18 cellular contexts compared by ENCODE assay signal in genomic region chr13:27311518-27312208, GRCh38.
"Had no signal": no experiment of that assay in that cellular context is flagged by ENCODE, and none has a peak within 500 bp of the region (broad histone marks: within the 10 kb centered on the region; RNA-seq: fewer than 3 reads in every experiment).

No MANE protein-coding gene starts in this region.

- H3K4me1 ChIP-seq: gastrocnemius medialis, heart right ventricle, parathyroid adenoma, psoas muscle, right lobe of liver, tibial artery, upper lobe of left lung, uterus had no signal

- H3K27me3 ChIP-seq: right lobe of liver, upper lobe of left lung had no signal

- ATAC-seq: esophagus mucosa; gastrocnemius medialis; heart right ventricle; psoas muscle; right lobe of liver; stimulated activated effector memory CD8-positive, alpha-beta T cell treated with anti-CD3 and anti-CD28 coated beads, Interleukin-12 subunit alpha, Interleukin-12 subunit beta, amount 100 ng/mL, for 72 hours; stimulated activated naive CD8-positive, alpha-beta T cell treated with anti-CD3 and anti-CD28 coated beads, Interleukin-15, Interleukin-2, amounts not matched to agents 100 U/mL and 50 U/mL, for 24 hours had no signal

- H3K27ac ChIP-seq: gastrocnemius medialis, heart right ventricle, parathyroid adenoma, psoas muscle, right lobe of liver, tibial artery, upper lobe of left lung, uterus had no signal

- DNase-seq: effector memory CD4-positive, alpha-beta T cell; gastrocnemius medialis; heart right ventricle; hypothalamus; kidney glomerular epithelial cell; naive B cell; psoas muscle; retina; right lobe of liver; stimulated activated CD4-positive, alpha-beta T cell treated with anti-CD3 and anti-CD28 coated beads, Interleukin-4, amount 100 ng/mL, for 1 hour; stimulated activated CD8-positive, alpha-beta memory T cell treated with anti-CD3 and anti-CD28 coated beads, Interleukin-4, amount 100 ng/mL, for 48 hours; stimulated activated naive CD8-positive, alpha-beta T cell treated with anti-CD3 and anti-CD28 coated beads, Interleukin-15, Interleukin-2, amounts not matched to agents 100 U/mL and 50 U/mL, for 24 hours; tibial artery; upper lobe of left lung; uterus had no signal

- H3K9me3 ChIP-seq: gastrocnemius medialis, heart right ventricle, psoas muscle, right lobe of liver, tibial artery, upper lobe of left lung, uterus had no signal

- H3K36me3 ChIP-seq: gastrocnemius medialis, heart right ventricle, right lobe of liver, tibial artery, upper lobe of left lung, uterus had no signal

- H3K4me3 ChIP-seq: gastrocnemius medialis, heart right ventricle, psoas muscle, right lobe of liver, tibial artery, upper lobe of left lung, uterus had no signal

- H3K9ac ChIP-seq: parathyroid adenoma had no signal

- H2AFZ ChIP-seq: parathyroid adenoma had no signal

- H3K79me2 ChIP-seq: parathyroid adenoma had no signal
